Comparison of ENCODE assay signal across 9 cellular contexts in the genomic region with DNA sequence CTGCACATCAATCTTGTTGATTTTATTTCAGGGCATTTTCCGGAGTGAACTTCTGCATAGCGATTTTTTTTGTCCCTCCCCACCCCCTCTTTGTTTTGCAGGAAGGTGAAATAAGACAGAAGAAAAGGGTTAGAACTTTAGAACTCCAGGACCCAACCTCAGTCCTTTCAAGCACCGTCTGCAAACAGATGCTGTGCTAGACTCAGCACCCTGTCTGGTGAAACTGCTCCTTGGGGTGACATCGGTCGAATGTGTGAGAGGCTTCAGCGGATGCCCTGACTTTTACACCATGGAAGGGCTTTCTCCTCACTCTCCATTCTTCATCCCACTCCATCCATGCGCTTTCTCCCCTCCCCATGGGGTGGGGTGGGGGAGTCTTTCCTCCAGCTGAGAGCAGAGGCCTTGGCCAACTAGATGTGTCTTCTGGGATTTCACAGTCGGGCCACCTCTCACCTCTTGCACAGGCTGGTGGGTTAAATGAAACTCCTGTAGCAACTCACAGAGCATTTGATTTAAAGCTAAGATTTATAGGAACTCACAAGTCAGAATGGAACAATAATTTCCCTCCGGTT. TPM values are rescaled to one million over a fixed set of nuclear protein-coding genes. Genes with fewer than 3 reads are reported as not detected.
A peak's percentile ranks its signal among the peaks of the same experiment; 100 is the strongest.
DNase-seq lines count a peak whose midpoint lies in the region; ATAC-seq, FAIRE-seq and TF ChIP-seq lines count a peak whose summit lies in the region.
"Had no signal": no experiment of that assay in that cellular context is flagged by ENCODE, and none has a peak within 500 bp of the region (broad histone marks: within the 10 kb centered on the region; RNA-seq: fewer than 3 reads in every experiment).

No MANE protein-coding gene starts in this region.

- peak; percentile 9 for DNase-seq in activated CD4-positive, CD25-positive, alpha-beta regulatory T cell treated with anti-CD3 and anti-CD28 coated beads, Interleukin-2, amount 50 U/mL, for 16 hours (ENCODE audit: low read depth, low spot score)
- no peak for DNase-seq in activated CD4-positive, CD25-positive, alpha-beta regulatory T cell treated with anti-CD3 and anti-CD28 coated beads, Interleukin-2, amount 50 U/mL, for 72 hours
- peak; percentile 26 for DNase-seq in activated effector memory CD4-positive, alpha-beta T cell treated with Interleukin-2 at 50 U/mL for 16 hours
- DNase-seq in left lung (no peak), DMS79 (lab: John Stamatoyannopoulos, UW) (no peak), GM12891 (ENCODE audit: insufficient read length, low spot score) (no peak)

- H3K9me3 ChIP-seq in left lung (no peaks in the 10 kb centered on the region), subcutaneous abdominal adipose tissue (ENCODE audit: control insufficient read depth in 5 of 5, low read length in 5 of 5) (no peaks in the 10 kb centered on the region)

- H3K36me3 ChIP-seq in left lung (no peaks in the 10 kb centered on the region), subcutaneous abdominal adipose tissue (ENCODE audit: control insufficient read depth in 5 of 5, insufficient read depth in 5 of 5, low read length in 5 of 5) (no peaks in the 10 kb centered on the region)

- ATAC-seq in left lung (no peak), GM19463 (IDR thresholded peaks at IDR 0.05; ENCODE audit: unreplicated experiment) (no peak)

- H3K27me3 ChIP-seq in left lung (no peaks in the 10 kb centered on the region), subcutaneous abdominal adipose tissue (ENCODE audit: control insufficient read depth in 5 of 5, insufficient read depth in 4 of 5, low read length in 5 of 5) (peaks cover 0 to 3% (median 0%) of the 10 kb centered on the region in 5 donors)

- H3K27ac ChIP-seq in left lung (peak overlapping the region in 1 of 2 donors; percentile 86), subcutaneous abdominal adipose tissue (ENCODE audit: low read depth, low read length) (no peak overlapping the region)

- peak overlapping the region; percentile 23 to 48 for H3K4me3 ChIP-seq in left lung
- peak overlapping the region; percentile 50 to 71 (median 65) for H3K4me3 ChIP-seq in subcutaneous abdominal adipose tissue (ENCODE audit: low read depth in 1 of 5, low read length in 5 of 5)

- no peak for TF ChIP-seq POLR2A in GM12891 (IDR thresholded peaks at IDR 0.05; ENCODE audit: low read depth, low read length)

- no peak for TF ChIP-seq CTCF in left lung (IDR thresholded peaks at IDR 0.05)

- intact Hi-C loops in left lung (cut with DNase I): no loop called here

- FAIRE-seq in GM12891 (lab: Jason Lieb, UNC): no peak

- H3K4me1 ChIP-seq in left lung: peaks cover 0 to 25% of the 10 kb centered on the region in 2 donors
- peaks cover 0 to 13% (median 12%) of the 10 kb centered on the region in 5 donors for H3K4me1 ChIP-seq in subcutaneous abdominal adipose tissue (ENCODE audit: control insufficient read depth in 5 of 5, insufficient read depth in 5 of 5, low read length in 5 of 5)

- H3K9ac ChIP-seq in subcutaneous abdominal adipose tissue (ENCODE audit: low read length in 5 of 5): peak overlapping the region in 2 of 5 donors; percentile 48 to 51

TF ChIP-seq in GM12891, 5 proteins besides CTCF, POLR2A, EP300 and RAD21:
- TF ChIP-seq SPI1 (IDR thresholded peaks at IDR 0.05; ENCODE audit: low read depth, low read length) (no peak), POLR2AphosphoS5 (IDR thresholded peaks at IDR 0.05; ENCODE audit: low read depth, low read length) (no peak), POU2F2 (IDR thresholded peaks at IDR 0.05; ENCODE audit: low read depth, low read length) (no peak), TAF1 (IDR thresholded peaks at IDR 0.05; ENCODE audit: low read depth, low read length) (no peak), PAX5 (IDR thresholded peaks at IDR 0.05; ENCODE audit: insufficient read depth, low read length, severe bottlenecking) (no peak)
TF ChIP-seq in GM12891: peak in this region for 0.

RNA-seq across cellular contexts. Expression of gene EDAR, which starts 43.3 kb away (rescaled TPM):
- under 1 TPM in 1 of 2 donors, not detected in 1; 0.47 TPM for total RNA-seq in left lung
- polyA plus RNA-seq in GM12891 (2012; ENCODE audit: low read depth, missing spikeins): not detected
- total RNA-seq: skeletal muscle tissue had no signal

Comparison
In these comparisons a context has a peak if more than half of its experiments do, and no peak if none do; other contexts are left out.
1. DNase-seq: peak in activated CD4-positive, CD25-positive, alpha-beta regulatory T cell treated with anti-CD3 and anti-CD28 coated beads, Interleukin-2, amount 50 U/mL, for 16 hours (single experiment) and activated effector memory CD4-positive, alpha-beta T cell treated with Interleukin-2 at 50 U/mL for 16 hours (single experiment); none in activated CD4-positive, CD25-positive, alpha-beta regulatory T cell treated with anti-CD3 and anti-CD28 coated beads, Interleukin-2, amount 50 U/mL, for 72 hours (single experiment), left lung (0 of 2), DMS79 (single experiment) and GM12891 (single experiment).